ENCODE assay signal across 1 cellular context in the genomic region with DNA sequence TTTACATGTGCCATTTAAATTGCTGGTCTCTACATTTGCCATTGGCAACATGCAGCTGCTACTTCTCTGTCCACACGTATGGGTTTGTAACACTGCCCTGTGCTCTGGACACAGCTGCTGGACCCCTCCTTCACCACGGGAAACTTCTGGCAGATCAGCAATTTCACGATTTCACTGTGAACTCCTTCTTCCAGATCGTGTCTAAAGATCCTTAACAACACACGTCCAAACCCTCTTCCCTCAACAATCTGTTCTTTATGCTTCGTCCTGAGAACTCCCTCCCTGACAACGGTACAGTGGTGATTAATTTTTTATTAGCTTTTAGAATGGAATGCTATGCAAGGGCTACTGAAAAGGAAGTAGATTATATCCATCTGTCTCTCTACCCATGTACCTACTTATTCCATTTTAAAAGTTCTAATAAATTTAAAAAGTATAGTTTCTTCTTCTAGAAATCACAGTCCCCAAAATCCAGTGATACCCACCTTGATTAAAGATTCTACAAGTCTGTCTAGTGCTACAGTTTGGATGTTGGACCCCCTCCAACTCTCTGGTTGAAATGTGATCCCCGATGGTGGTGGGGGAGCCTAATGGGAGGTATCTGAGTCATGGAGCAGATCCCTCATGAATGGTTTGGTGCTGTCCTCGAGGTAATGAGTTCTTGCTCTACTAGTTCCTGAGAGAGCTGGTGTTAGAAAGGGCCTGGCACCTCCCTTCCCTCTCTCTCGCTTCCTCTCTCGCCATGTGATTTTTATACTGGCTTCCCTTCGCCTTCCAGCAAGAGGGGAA.
TF ChIP-seq lines count a peak whose summit lies in the region.

No MANE protein-coding gene starts in this region.

TF ChIP-seq in IMR-90, 13 proteins besides CTCF, POLR2A, EP300 and RAD21:
- no peak for TF ChIP-seq SMC3 (IDR thresholded peaks at IDR 0.05; ENCODE audit: low read depth, low read length)
- TF ChIP-seq, protein P1, sequence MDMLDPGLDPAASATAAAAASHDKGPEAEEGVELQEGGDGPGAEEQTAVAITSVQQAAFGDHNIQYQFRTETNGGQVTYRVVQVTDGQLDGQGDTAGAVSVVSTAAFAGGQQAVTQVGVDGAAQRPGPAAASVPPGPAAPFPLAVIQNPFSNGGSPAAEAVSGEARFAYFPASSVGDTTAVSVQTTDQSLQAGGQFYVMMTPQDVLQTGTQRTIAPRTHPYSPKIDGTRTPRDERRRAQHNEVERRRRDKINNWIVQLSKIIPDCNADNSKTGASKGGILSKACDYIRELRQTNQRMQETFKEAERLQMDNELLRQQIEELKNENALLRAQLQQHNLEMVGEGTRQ (IDR thresholded peaks at IDR 0.05; ENCODE audit: low read depth, low read length) = no peak
- TF ChIP-seq FOS (IDR thresholded peaks at IDR 0.05; ENCODE audit: low read depth, low read length) = no peak
- TF ChIP-seq BHLHE40 (IDR thresholded peaks at IDR 0.05; ENCODE audit: low read depth, low read length) = no peak
- TF ChIP-seq MXI1 (IDR thresholded peaks at IDR 0.05; ENCODE audit: borderline replicate concordance, low read depth, low read length) = no peak
- no peak for TF ChIP-seq NFE2L2 (IDR thresholded peaks at IDR 0.05; ENCODE audit: low read depth, low read length)
- no peak for TF ChIP-seq MAZ (IDR thresholded peaks at IDR 0.05; ENCODE audit: borderline replicate concordance, low read depth, low read length)
- no peak for TF ChIP-seq MAFK (IDR thresholded peaks at IDR 0.05; ENCODE audit: low read depth, low read length)
- TF ChIP-seq RCOR1 (IDR thresholded peaks at IDR 0.05; ENCODE audit: insufficient replicate concordance, low read length) = no peak
- TF ChIP-seq CEBPB (IDR thresholded peaks at IDR 0.05; ENCODE audit: low read depth, low read length) = no peak
- no peak for TF ChIP-seq RFX5 (IDR thresholded peaks at IDR 0.05; ENCODE audit: low read depth, low read length)
- no peak for TF ChIP-seq CHD1 (IDR thresholded peaks at IDR 0.05; ENCODE audit: low read depth, low read length)
- TF ChIP-seq, protein P2, sequence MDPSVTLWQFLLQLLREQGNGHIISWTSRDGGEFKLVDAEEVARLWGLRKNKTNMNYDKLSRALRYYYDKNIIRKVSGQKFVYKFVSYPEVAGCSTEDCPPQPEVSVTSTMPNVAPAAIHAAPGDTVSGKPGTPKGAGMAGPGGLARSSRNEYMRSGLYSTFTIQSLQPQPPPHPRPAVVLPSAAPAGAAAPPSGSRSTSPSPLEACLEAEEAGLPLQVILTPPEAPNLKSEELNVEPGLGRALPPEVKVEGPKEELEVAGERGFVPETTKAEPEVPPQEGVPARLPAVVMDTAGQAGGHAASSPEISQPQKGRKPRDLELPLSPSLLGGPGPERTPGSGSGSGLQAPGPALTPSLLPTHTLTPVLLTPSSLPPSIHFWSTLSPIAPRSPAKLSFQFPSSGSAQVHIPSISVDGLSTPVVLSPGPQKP (IDR thresholded peaks at IDR 0.05; ENCODE audit: borderline replicate concordance, low read depth, low read length) = no peak
TF ChIP-seq in IMR-90: peak in this region for 0.
